Comparison of ENCODE assay signal across 2 cellular contexts in the genomic region with DNA sequence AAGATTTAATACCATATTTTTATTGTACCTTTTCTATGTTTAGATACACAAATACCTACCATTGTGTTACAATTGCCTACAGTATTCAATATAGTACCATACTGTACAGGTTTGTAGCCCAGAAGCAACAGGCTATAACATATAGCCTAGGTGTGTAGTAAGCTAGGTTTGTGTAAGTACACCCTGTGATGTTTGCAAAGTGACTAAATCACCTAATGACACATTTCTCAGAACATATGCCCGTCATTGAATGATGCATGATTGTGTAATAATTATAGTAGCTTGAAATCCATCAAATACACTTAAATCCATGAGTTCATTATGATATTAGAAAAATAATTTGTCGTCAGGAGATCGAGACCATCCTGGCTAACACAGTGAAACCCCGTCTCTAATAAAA.
TF ChIP-seq lines count a peak whose summit lies in the region.

No MANE protein-coding gene starts in this region.

TF ChIP-seq in A549, 52 proteins besides CTCF, POLR2A, EP300 and RAD21:
- TF ChIP-seq ESRRA (IDR thresholded peaks at IDR 0.05; ENCODE audit: borderline replicate concordance, low read length) (no peak), FOSL2 (IDR thresholded peaks at IDR 0.05) (no peak), FOSL2 (CRISPR knock-in tag; IDR thresholded peaks at IDR 0.05) (0 out of 2 replicates have a peak, but pooled peaks have one; percentile 15), SMC3 (IDR thresholded peaks at IDR 0.05) (no peak), NR3C1 (IDR thresholded peaks at IDR 0.05) (no peak)
- TF ChIP-seq, protein P1, sequence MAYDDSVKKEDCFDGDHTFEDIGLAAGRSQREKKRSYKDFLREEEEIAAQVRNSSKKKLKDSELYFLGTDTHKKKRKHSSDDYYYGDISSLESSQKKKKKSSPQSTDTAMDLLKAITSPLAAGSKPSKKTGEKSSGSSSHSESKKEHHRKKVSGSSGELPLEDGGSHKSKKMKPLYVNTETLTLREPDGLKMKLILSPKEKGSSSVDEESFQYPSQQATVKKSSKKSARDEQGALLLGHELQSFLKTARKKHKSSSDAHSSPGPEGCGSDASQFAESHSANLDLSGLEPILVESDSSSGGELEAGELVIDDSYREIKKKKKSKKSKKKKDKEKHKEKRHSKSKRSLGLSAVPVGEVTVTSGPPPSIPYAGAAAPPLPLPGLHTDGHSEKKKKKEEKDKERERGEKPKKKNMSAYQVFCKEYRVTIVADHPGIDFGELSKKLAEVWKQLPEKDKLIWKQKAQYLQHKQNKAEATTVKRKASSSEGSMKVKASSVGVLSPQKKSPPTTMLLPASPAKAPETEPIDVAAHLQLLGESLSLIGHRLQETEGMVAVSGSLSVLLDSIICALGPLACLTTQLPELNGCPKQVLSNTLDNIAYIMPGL (CRISPR knock-in tag; IDR thresholded peaks at IDR 0.05; ENCODE audit: borderline replicate concordance) = no peak
TF ChIP-seq in A549: peak in this region for 1.

TF ChIP-seq in endothelial cell of umbilical vein, 7 proteins besides CTCF, POLR2A, EP300 and RAD21:
- TF ChIP-seq EZH2 (IDR thresholded peaks at IDR 0.05; ENCODE audit: borderline replicate concordance, low read depth, low read length, severe bottlenecking) (no peak), POLR2AphosphoS5 (IDR thresholded peaks at IDR 0.05; ENCODE audit: insufficient read depth, low read depth, low read length) (no peak), MYC (IDR thresholded peaks at IDR 0.05; ENCODE audit: low read depth, low read length) (no peak), JUN (IDR thresholded peaks at IDR 0.05; ENCODE audit: borderline replicate concordance, insufficient read depth, insufficient read length, low read depth) (no peak), GATA2 (IDR thresholded peaks at IDR 0.05; ENCODE audit: insufficient read depth, insufficient read length, low read depth, low read length) (no peak), FOS (IDR thresholded peaks at IDR 0.05; ENCODE audit: borderline replicate concordance, insufficient read depth, low read length) (no peak)
- TF ChIP-seq, protein P2, sequence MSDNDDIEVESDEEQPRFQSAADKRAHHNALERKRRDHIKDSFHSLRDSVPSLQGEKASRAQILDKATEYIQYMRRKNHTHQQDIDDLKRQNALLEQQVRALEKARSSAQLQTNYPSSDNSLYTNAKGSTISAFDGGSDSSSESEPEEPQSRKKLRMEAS (IDR thresholded peaks at IDR 0.05; ENCODE audit: insufficient read depth, insufficient read length) = no peak
